Comparison of ENCODE assay signal across 10 cellular contexts in genomic region chr15:88331291-88331690, GRCh38.
A peak's percentile ranks its signal among the peaks of the same experiment; 100 is the strongest.
DNase-seq lines count a peak whose midpoint lies in the region; ATAC-seq and TF ChIP-seq lines count a peak whose summit lies in the region.
"Had no signal": no experiment of that assay in that cellular context is flagged by ENCODE, and none has a peak within 500 bp of the region (broad histone marks: within the 10 kb centered on the region; RNA-seq: fewer than 3 reads in every experiment).

No MANE protein-coding gene starts in this region.

- peak; percentile 91 for ATAC-seq in GM21367 (IDR thresholded peaks at IDR 0.05; ENCODE audit: unreplicated experiment)
- peak; percentile 71 for ATAC-seq in activated CD8-positive, alpha-beta T cell treated with anti-CD3 and anti-CD28 coated beads for 36 hours
- ATAC-seq: T-helper 17 cell had no signal

- intact Hi-C loops in activated CD8-positive, alpha-beta T cell treated with anti-CD3 and anti-CD28 coated beads for 36 hours (cut with micrococcal nuclease), result no loop called here

- H3K27me3 Mint-ChIP-seq in activated CD8-positive, alpha-beta T cell treated with anti-CD3 and anti-CD28 coated beads for 36 hours, result no peaks in the 10 kb centered on the region

- DNase-seq in DMS 273 (lab: John Stamatoyannopoulos, UW; ENCODE audit: unreplicated experiment) (peak; percentile 86), NAMALWA (ENCODE audit: low spot score) (peak; percentile 78), glomerular visceral epithelial cell (ENCODE audit: extremely low spot score) (peak; percentile 52), mesenteric fat pad (ENCODE audit: low spot score) (no peak), middle frontal gyrus (ENCODE audit: extremely low spot score, low spot score) (no peak)
- DNase-seq in activated CD8-positive, alpha-beta T cell treated with anti-CD3 and anti-CD28 coated beads for 36 hours, result peak; percentile 79
- DNase-seq in stimulated activated CD8-positive, alpha-beta memory T cell treated with anti-CD3 and anti-CD28 coated beads, Interleukin-2, amount 100 ng/mL, for 48 hours (ENCODE audit: low read depth in 2 of 2), result peak; percentile 32 to 58
- DNase-seq: naive B cell had no signal

- POLR2A ChIA-PET in activated CD8-positive, alpha-beta T cell treated with anti-CD3 and anti-CD28 coated beads for 36 hours (lab: Charles Lee), result no interaction called here

- CTCF ChIA-PET in activated CD8-positive, alpha-beta T cell treated with anti-CD3 and anti-CD28 coated beads for 36 hours (lab: Charles Lee), result interaction anchor here (0.7 to 2.5 kb wide), 14 partner anchors 9 to 123 kb away, joined by 3 to 10 read pairs (median 4); no protein-coding TSS in a partner anchor

- peak; percentile 74 for TF ChIP-seq CTCF in activated CD8-positive, alpha-beta T cell treated with anti-CD3 and anti-CD28 coated beads for 36 hours (IDR thresholded peaks at IDR 0.05)

- no peaks in the 10 kb centered on the region for H3K9me3 Mint-ChIP-seq in activated CD8-positive, alpha-beta T cell treated with anti-CD3 and anti-CD28 coated beads for 36 hours

- no peaks in the 10 kb centered on the region for H3K36me3 Mint-ChIP-seq in activated CD8-positive, alpha-beta T cell treated with anti-CD3 and anti-CD28 coated beads for 36 hours (ENCODE audit: low read depth)
- H3K36me3 Mint-ChIP-seq: naive B cell had no signal

- H3K4me3 Mint-ChIP-seq in activated CD8-positive, alpha-beta T cell treated with anti-CD3 and anti-CD28 coated beads for 36 hours, result no peak overlapping the region
- H3K4me3 Mint-ChIP-seq: naive B cell, T-helper 17 cell had no signal

- H3K4me1 Mint-ChIP-seq in activated CD8-positive, alpha-beta T cell treated with anti-CD3 and anti-CD28 coated beads for 36 hours (ENCODE audit: low read depth), result no peaks in the 10 kb centered on the region
- H3K4me1 Mint-ChIP-seq: naive B cell had no signal

- no peak overlapping the region for H3K27ac Mint-ChIP-seq in activated CD8-positive, alpha-beta T cell treated with anti-CD3 and anti-CD28 coated beads for 36 hours
- H3K27ac Mint-ChIP-seq: T-helper 17 cell had no signal

Comparison
In these comparisons a context has a peak if more than half of its experiments do, and no peak if none do; other contexts are left out.
1. DNase-seq: peak in DMS 273 (single experiment), NAMALWA (single experiment), activated CD8-positive, alpha-beta T cell treated with anti-CD3 and anti-CD28 coated beads for 36 hours (single experiment), glomerular visceral epithelial cell (single experiment) and stimulated activated CD8-positive, alpha-beta memory T cell treated with anti-CD3 and anti-CD28 coated beads, Interleukin-2, amount 100 ng/mL, for 48 hours (2 of 2); none in mesenteric fat pad (single experiment) and middle frontal gyrus (single experiment).